Comparison of ENCODE assay signal across 1 cellular context in the genomic region with DNA sequence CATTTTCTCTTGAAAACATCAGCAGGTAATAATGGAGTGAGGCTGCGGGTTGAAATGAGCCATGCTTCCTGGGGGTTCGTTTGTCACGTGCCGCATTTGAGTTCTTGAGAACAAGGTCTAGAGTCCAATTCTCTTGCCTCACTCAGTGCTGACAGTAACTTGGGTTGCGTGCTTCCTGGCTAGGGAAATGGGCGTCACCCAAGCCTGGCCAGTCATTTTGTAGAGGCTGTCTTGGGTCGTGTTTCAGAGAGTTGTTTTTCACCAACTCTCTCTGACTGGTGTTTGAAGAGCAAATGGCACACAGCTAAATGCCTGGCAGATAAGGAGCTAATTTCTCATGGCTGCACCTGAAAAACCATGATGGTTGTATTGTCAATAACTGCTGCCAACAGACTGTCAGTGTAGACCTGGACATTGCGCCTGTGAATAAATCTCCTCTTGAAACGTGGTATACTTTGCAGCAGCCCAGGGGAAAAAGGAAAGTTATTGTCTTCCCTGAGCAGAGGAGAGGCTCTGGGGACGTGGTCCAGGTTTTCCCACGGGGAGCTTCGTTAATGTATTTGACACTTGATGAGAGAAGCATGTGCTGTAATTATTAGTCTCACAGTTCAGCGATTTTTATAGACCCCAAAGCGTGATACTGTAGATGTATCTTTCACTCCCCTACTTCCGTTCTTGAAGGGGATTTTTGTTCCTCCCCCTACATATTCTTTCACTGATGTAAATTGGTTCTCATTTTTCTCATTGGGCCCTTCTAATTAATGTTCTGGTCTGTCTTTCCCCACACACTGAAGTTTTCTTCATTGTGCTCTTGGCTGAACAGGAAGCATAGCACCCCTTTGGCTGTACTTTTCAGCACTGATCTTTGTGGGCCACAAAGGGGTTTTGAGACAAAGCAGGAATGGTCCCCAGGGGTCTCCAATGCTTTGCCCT.
TF ChIP-seq lines count a peak whose summit lies in the region.

No MANE protein-coding gene starts in this region.

TF ChIP-seq in K562, 482 proteins besides CTCF, POLR2A, EP300 and RAD21 (continued from another document):
- TF ChIP-seq, protein P1, sequence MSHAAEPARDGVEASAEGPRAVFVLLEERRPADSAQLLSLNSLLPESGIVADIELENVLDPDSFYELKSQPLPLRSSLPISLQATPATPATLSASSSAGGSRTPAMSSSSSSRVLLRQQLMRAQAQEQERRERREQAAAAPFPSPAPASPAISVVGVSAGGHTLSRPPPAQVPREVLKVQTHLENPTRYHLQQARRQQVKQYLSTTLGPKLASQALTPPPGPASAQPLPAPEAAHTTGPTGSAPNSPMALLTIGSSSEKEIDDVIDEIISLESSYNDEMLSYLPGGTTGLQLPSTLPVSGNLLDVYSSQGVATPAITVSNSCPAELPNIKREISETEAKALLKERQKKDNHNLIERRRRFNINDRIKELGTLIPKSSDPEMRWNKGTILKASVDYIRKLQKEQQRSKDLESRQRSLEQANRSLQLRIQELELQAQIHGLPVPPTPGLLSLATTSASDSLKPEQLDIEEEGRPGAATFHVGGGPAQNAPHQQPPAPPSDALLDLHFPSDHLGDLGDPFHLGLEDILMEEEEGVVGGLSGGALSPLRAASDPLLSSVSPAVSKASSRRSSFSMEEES (CRISPR knock-in tag; IDR thresholded peaks at IDR 0.05): peak; percentile 23; the same call in 1 of the 2 replicates
- TF ChIP-seq ESRRA (IDR thresholded peaks at IDR 0.05; ENCODE audit: borderline replicate concordance, low read depth) (no peak), ZNF57 (CRISPR knock-in tag; IDR thresholded peaks at IDR 0.05) (no peak), NFXL1 (CRISPR knock-in tag; IDR thresholded peaks at IDR 0.05) (no peak), ATF7 (IDR thresholded peaks at IDR 0.05) (no peak), PHF20 (IDR thresholded peaks at IDR 0.05; ENCODE audit: partially characterized antibody) (no peak), RBM25 (IDR thresholded peaks at IDR 0.05; ENCODE audit: low read depth, low read length, severe bottlenecking) (no peak), POLR2AphosphoS5 (IDR thresholded peaks at IDR 0.05; ENCODE audit: control insufficient read depth, insufficient read depth, low read depth, low read length) (no peak), BHLHE40 (IDR thresholded peaks at IDR 0.05; ENCODE audit: low read length) (0 out of 2 replicates have a peak, but pooled peaks have one; percentile 25), PHB (CRISPR knock-in tag; IDR thresholded peaks at IDR 0.05) (no peak)
- TF ChIP-seq, protein P2, sequence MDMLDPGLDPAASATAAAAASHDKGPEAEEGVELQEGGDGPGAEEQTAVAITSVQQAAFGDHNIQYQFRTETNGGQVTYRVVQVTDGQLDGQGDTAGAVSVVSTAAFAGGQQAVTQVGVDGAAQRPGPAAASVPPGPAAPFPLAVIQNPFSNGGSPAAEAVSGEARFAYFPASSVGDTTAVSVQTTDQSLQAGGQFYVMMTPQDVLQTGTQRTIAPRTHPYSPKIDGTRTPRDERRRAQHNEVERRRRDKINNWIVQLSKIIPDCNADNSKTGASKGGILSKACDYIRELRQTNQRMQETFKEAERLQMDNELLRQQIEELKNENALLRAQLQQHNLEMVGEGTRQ (CRISPR knock-in tag; IDR thresholded peaks at IDR 0.05): 0 out of 2 replicates have a peak, but pooled peaks have one; percentile 18
